Comparison of ENCODE assay signal across 1 cellular context in genomic region chr3:10248184-10248983, GRCh38.
A peak's percentile ranks its signal among the peaks of the same experiment; 100 is the strongest.
TF ChIP-seq lines count a peak whose summit lies in the region.

Gene TATDN2 (plus strand): TSS chr3:10248459. CDS start chr3:10249201, 742 bp downstream.

TF ChIP-seq in K562, 482 proteins besides CTCF, POLR2A, EP300 and RAD21 (continued from another document):
- peak; percentile 100 for TF ChIP-seq L3MBTL2 (IDR thresholded peaks at IDR 0.05)
- TF ChIP-seq ZNF277 (CRISPR knock-in tag; IDR thresholded peaks at IDR 0.05; ENCODE audit: borderline replicate concordance) = no peak
- peak; percentile 61 for TF ChIP-seq U2AF1 (optimal IDR thresholded peaks at IDR 0.05; ENCODE audit: low read depth, low read length)
- TF ChIP-seq CHD4 (IDR thresholded peaks at IDR 0.05; ENCODE audit: insufficient read depth, insufficient replicate concordance, low read depth, low read length, poor library complexity, severe bottlenecking) = peak; percentile 0
- 0 out of 2 replicates have a peak, but pooled peaks have one; percentile 14 for TF ChIP-seq PML (IDR thresholded peaks at IDR 0.05; ENCODE audit: low read length)
- TF ChIP-seq MTF1 (CRISPR knock-in tag; IDR thresholded peaks at IDR 0.05; ENCODE audit: borderline replicate concordance) = no peak; the same call in 1 of the 2 replicates
- TF ChIP-seq MITF (IDR thresholded peaks at IDR 0.05) = 0 out of 2 replicates have a peak, but pooled peaks have one; percentile 33
- peak; percentile 61; the same call in 1 of the 2 replicates for TF ChIP-seq E2F4 (CRISPR knock-in tag; IDR thresholded peaks at IDR 0.05; ENCODE audit: low read depth)
TF ChIP-seq in K562: peak in this region for 145.
